ENCODE assay signal across 1 cellular context in the genomic region with DNA sequence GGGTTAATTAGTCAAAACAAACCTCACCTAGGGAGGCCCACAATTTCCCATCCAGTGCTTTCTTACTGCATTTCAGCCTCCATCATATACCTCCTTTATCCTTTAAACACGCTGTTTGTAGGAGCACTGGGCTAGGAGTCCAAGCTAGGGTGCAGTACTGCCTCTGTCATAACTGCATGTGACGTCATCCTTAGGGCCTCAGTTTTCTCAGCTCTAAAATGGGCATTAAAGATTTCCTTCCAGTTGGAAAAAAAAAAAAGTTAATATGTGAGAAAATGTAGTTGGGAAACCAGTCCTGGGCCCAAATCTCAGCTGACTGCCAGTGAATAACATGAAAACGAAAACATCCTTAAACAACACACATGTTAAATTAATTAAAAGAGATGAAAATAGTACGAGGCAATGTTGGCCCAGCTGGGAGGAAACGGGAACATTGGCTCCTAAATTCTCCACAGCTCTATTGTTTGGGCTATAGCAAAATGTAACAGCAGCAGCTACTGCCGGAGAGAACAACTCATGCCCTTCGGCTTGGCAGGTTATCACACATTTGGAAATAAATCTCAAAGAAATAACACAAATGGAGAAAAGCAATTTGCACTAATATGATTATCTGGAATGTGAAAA.
A peak's percentile ranks its signal among the peaks of the same experiment; 100 is the strongest.
TF ChIP-seq lines count a peak whose summit lies in the region.

No MANE protein-coding gene starts in this region.

TF ChIP-seq in K562, 482 proteins besides CTCF, POLR2A, EP300 and RAD21 (continued from another document and continues in another):
- TF ChIP-seq HDAC2 (IDR thresholded peaks at IDR 0.05), result no peak
- TF ChIP-seq BRD4 (IDR thresholded peaks at IDR 0.05), result no peak
- TF ChIP-seq SUPT5H (IDR thresholded peaks at IDR 0.05), result no peak
- TF ChIP-seq CREB1 (IDR thresholded peaks at IDR 0.05), result no peak
- peak; percentile 69 for TF ChIP-seq CREB1 (CRISPR knock-in tag; IDR thresholded peaks at IDR 0.05)
- no peak for TF ChIP-seq HDAC3 (IDR thresholded peaks at IDR 0.05; ENCODE audit: borderline replicate concordance, partially characterized antibody)
- no peak for TF ChIP-seq SREBF2 (CRISPR knock-in tag; IDR thresholded peaks at IDR 0.05)
- no peak for TF ChIP-seq ZBTB7A (IDR thresholded peaks at IDR 0.05; ENCODE audit: borderline replicate concordance, control insufficient read depth, low read depth, low read length)
- no peak for TF ChIP-seq GATAD2A (IDR thresholded peaks at IDR 0.05)
- TF ChIP-seq, protein P1, sequence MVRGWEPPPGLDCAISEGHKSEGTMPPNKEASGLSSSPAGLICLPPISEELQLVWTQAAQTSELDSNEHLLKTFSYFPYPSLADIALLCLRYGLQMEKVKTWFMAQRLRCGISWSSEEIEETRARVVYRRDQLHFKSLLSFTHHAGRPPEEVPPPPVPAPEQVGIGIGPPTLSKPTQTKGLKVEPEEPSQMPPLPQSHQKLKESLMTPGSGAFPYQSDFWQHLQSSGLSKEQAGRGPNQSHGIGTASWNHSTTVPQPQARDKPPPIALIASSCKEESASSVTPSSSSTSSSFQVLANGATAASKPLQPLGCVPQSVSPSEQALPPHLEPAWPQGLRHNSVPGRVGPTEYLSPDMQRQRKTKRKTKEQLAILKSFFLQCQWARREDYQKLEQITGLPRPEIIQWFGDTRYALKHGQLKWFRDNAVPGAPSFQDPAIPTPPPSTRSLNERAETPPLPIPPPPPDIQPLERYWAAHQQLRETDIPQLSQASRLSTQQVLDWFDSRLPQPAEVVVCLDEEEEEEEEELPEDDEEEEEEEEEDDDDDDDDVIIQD (CRISPR knock-in tag; IDR thresholded peaks at IDR 0.05), result no peak
- TF ChIP-seq ZNF785 (CRISPR knock-in tag; IDR thresholded peaks at IDR 0.05), result no peak
- TF ChIP-seq ZZZ3 (IDR thresholded peaks at IDR 0.05), result no peak
- TF ChIP-seq, protein P2, sequence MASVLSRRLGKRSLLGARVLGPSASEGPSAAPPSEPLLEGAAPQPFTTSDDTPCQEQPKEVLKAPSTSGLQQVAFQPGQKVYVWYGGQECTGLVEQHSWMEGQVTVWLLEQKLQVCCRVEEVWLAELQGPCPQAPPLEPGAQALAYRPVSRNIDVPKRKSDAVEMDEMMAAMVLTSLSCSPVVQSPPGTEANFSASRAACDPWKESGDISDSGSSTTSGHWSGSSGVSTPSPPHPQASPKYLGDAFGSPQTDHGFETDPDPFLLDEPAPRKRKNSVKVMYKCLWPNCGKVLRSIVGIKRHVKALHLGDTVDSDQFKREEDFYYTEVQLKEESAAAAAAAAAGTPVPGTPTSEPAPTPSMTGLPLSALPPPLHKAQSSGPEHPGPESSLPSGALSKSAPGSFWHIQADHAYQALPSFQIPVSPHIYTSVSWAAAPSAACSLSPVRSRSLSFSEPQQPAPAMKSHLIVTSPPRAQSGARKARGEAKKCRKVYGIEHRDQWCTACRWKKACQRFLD (CRISPR knock-in tag; IDR thresholded peaks at IDR 0.05), result no peak
- TF ChIP-seq, protein P3, sequence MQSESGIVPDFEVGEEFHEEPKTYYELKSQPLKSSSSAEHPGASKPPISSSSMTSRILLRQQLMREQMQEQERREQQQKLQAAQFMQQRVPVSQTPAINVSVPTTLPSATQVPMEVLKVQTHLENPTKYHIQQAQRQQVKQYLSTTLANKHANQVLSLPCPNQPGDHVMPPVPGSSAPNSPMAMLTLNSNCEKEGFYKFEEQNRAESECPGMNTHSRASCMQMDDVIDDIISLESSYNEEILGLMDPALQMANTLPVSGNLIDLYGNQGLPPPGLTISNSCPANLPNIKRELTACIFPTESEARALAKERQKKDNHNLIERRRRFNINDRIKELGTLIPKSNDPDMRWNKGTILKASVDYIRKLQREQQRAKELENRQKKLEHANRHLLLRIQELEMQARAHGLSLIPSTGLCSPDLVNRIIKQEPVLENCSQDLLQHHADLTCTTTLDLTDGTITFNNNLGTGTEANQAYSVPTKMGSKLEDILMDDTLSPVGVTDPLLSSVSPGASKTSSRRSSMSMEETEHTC (IDR thresholded peaks at IDR 0.05), result no peak
- TF ChIP-seq, protein P4, sequence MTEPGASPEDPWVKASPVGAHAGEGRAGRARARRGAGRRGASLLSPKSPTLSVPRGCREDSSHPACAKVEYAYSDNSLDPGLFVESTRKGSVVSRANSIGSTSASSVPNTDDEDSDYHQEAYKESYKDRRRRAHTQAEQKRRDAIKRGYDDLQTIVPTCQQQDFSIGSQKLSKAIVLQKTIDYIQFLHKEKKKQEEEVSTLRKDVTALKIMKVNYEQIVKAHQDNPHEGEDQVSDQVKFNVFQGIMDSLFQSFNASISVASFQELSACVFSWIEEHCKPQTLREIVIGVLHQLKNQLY (CRISPR knock-in tag; conservative IDR thresholded peaks at IDR 0.05), result no peak
- TF ChIP-seq FOXK1 (CRISPR knock-in tag; IDR thresholded peaks at IDR 0.05; ENCODE audit: borderline replicate concordance), result no peak
- TF ChIP-seq RBM25 (IDR thresholded peaks at IDR 0.05; ENCODE audit: low read depth, low read length, severe bottlenecking), result peak; percentile 92
- no peak for TF ChIP-seq CBX1 (IDR thresholded peaks at IDR 0.05; ENCODE audit: low read depth)
- no peak for TF ChIP-seq ARHGAP35 (IDR thresholded peaks at IDR 0.05; ENCODE audit: partially characterized antibody)
- no peak for TF ChIP-seq DACH1 (IDR thresholded peaks at IDR 0.05; ENCODE audit: partially characterized antibody)
- no peak for TF ChIP-seq ZNF197 (CRISPR knock-in tag; IDR thresholded peaks at IDR 0.05; ENCODE audit: low read depth)
- no peak for TF ChIP-seq MTA2 (IDR thresholded peaks at IDR 0.05; ENCODE audit: low read depth)
- TF ChIP-seq TBP (optimal IDR thresholded peaks at IDR 0.05; ENCODE audit: low read depth, low read length), result no peak
- peak; percentile 31; the same call in 1 of the 2 replicates for TF ChIP-seq ATF1 (CRISPR knock-in tag; IDR thresholded peaks at IDR 0.05)
- peak; percentile 89 for TF ChIP-seq ATF1 (tag; IDR thresholded peaks at IDR 0.05)
- TF ChIP-seq HDGF (IDR thresholded peaks at IDR 0.05), result no peak
- no peak for TF ChIP-seq ZNF79 (CRISPR knock-in tag; IDR thresholded peaks at IDR 0.05; ENCODE audit: low read depth)
- TF ChIP-seq ERF (CRISPR knock-in tag; IDR thresholded peaks at IDR 0.05), result no peak
- TF ChIP-seq ZNF347 (CRISPR knock-in tag; IDR thresholded peaks at IDR 0.05; ENCODE audit: low read depth), result no peak
- TF ChIP-seq ZBTB17 (CRISPR knock-in tag; IDR thresholded peaks at IDR 0.05), result no peak
- TF ChIP-seq CEBPG (CRISPR knock-in tag; IDR thresholded peaks at IDR 0.05), result no peak
- no peak for TF ChIP-seq CEBPG (tag; conservative IDR thresholded peaks at IDR 0.05 in 1 of 2, IDR thresholded peaks at IDR 0.05 in 1 of 2)
- TF ChIP-seq KLF16 (IDR thresholded peaks at IDR 0.05), result no peak
- TF ChIP-seq ZNF232 (CRISPR knock-in tag; IDR thresholded peaks at IDR 0.05), result no peak
- TF ChIP-seq, protein P5, sequence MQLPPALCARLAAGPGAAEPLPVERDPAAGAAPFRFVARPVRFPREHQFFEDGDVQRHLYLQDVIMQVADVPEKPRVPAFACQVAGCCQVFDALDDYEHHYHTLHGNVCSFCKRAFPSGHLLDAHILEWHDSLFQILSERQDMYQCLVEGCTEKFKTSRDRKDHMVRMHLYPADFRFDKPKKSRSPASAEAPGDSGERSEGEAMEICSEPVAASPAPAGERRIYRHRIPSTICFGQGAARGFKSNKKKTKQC (CRISPR knock-in tag; IDR thresholded peaks at IDR 0.05), result no peak
- TF ChIP-seq XRCC5 (IDR thresholded peaks at IDR 0.05; ENCODE audit: low read depth, low read length), result no peak
- TF ChIP-seq SPI1 (IDR thresholded peaks at IDR 0.05; ENCODE audit: borderline replicate concordance, low read depth, low read length), result no peak
- no peak for TF ChIP-seq POLR2H (tag; IDR thresholded peaks at IDR 0.05; ENCODE audit: low read depth)
- TF ChIP-seq, protein P6, sequence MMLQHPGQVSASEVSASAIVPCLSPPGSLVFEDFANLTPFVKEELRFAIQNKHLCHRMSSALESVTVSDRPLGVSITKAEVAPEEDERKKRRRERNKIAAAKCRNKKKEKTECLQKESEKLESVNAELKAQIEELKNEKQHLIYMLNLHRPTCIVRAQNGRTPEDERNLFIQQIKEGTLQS (IDR thresholded peaks at IDR 0.05), result peak; percentile 86
- TF ChIP-seq, protein P6 (CRISPR knock-in tag; conservative IDR thresholded peaks at IDR 0.05), result peak; percentile 60; the same call in 1 of the 2 replicates
- TF ChIP-seq, protein P7, sequence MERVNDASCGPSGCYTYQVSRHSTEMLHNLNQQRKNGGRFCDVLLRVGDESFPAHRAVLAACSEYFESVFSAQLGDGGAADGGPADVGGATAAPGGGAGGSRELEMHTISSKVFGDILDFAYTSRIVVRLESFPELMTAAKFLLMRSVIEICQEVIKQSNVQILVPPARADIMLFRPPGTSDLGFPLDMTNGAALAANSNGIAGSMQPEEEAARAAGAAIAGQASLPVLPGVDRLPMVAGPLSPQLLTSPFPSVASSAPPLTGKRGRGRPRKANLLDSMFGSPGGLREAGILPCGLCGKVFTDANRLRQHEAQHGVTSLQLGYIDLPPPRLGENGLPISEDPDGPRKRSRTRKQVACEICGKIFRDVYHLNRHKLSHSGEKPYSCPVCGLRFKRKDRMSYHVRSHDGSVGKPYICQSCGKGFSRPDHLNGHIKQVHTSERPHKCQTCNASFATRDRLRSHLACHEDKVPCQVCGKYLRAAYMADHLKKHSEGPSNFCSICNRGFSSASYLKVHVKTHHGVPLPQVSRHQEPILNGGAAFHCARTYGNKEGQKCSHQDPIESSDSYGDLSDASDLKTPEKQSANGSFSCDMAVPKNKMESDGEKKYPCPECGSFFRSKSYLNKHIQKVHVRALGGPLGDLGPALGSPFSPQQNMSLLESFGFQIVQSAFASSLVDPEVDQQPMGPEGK (CRISPR knock-in tag; IDR thresholded peaks at IDR 0.05; ENCODE audit: borderline replicate concordance), result no peak
- TF ChIP-seq ILF3 (IDR thresholded peaks at IDR 0.05; ENCODE audit: borderline replicate concordance), result no peak
- TF ChIP-seq ATF7 (IDR thresholded peaks at IDR 0.05), result peak; percentile 90
- no peak for TF ChIP-seq ZBTB8A (IDR thresholded peaks at IDR 0.05; ENCODE audit: partially characterized antibody)
- TF ChIP-seq, protein P8, sequence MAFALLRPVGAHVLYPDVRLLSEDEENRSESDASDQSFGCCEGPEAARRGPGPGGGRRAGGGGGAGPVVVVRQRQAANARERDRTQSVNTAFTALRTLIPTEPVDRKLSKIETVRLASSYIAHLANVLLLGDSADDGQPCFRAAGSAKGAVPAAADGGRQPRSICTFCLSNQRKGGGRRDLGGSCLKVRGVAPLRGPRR (CRISPR knock-in tag; IDR thresholded peaks at IDR 0.05), result no peak
- TF ChIP-seq, protein P9, sequence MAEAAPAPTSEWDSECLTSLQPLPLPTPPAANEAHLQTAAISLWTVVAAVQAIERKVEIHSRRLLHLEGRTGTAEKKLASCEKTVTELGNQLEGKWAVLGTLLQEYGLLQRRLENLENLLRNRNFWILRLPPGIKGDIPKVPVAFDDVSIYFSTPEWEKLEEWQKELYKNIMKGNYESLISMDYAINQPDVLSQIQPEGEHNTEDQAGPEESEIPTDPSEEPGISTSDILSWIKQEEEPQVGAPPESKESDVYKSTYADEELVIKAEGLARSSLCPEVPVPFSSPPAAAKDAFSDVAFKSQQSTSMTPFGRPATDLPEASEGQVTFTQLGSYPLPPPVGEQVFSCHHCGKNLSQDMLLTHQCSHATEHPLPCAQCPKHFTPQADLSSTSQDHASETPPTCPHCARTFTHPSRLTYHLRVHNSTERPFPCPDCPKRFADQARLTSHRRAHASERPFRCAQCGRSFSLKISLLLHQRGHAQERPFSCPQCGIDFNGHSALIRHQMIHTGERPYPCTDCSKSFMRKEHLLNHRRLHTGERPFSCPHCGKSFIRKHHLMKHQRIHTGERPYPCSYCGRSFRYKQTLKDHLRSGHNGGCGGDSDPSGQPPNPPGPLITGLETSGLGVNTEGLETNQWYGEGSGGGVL (CRISPR knock-in tag; IDR thresholded peaks at IDR 0.05), result no peak
- no peak for TF ChIP-seq ZNF134 (CRISPR knock-in tag; conservative IDR thresholded peaks at IDR 0.05)
- no peak for TF ChIP-seq C11orf30 (IDR thresholded peaks at IDR 0.05; ENCODE audit: low read depth)
- no peak for TF ChIP-seq SMARCA5 (IDR thresholded peaks at IDR 0.05)
